Comparison of ENCODE assay signal across 26 cellular contexts in genomic region chr10:31803606-31804195, GRCh38.
DNase-seq lines count a peak whose midpoint lies in the region; ATAC-seq, FAIRE-seq and TF ChIP-seq lines count a peak whose summit lies in the region.
"Had no signal": no experiment of that assay in that cellular context is flagged by ENCODE, and none has a peak within 500 bp of the region (broad histone marks: within the 10 kb centered on the region; RNA-seq: fewer than 3 reads in every experiment).

No MANE protein-coding gene starts in this region.

- H3K9me3 ChIP-seq in stomach, result no peaks in the 10 kb centered on the region
- H3K9me3 ChIP-seq: MG63 had no signal

- no peaks in the 10 kb centered on the region for H3K27me3 Mint-ChIP-seq in immature natural killer cell (ENCODE audit: low read depth in 3 of 3)
- H3K27me3 Mint-ChIP-seq: activated naive CD8-positive, alpha-beta T cell treated with anti-CD3 and anti-CD28 coated beads for 36 hours; activated T-helper 17 cell treated with anti-CD3 and anti-CD28 coated beads, Interleukin-2, amount 50 U/mL, for 72 hours; B cell; memory B cell; natural killer cell treated with Interleukin-12 subunit alpha and Interleukin-12 subunit beta and Interleukin-15 and Interleukin-18, amount 100 ng/mL, for 72 hours; stimulated activated naive CD8-positive, alpha-beta T cell treated with anti-CD3 and anti-CD28 coated beads, Interleukin-15, amount 100 ng/mL, for 72 hours had no signal

- H3K4me3 Mint-ChIP-seq in immature natural killer cell, result no peak overlapping the region
- H3K4me3 Mint-ChIP-seq: activated naive CD8-positive, alpha-beta T cell treated with anti-CD3 and anti-CD28 coated beads for 36 hours; activated T-helper 17 cell treated with anti-CD3 and anti-CD28 coated beads, Interleukin-2, amount 50 U/mL, for 72 hours; B cell; memory B cell; natural killer cell treated with Interleukin-12 subunit alpha and Interleukin-12 subunit beta and Interleukin-15 and Interleukin-18, amount 100 ng/mL, for 72 hours; stimulated activated naive CD8-positive, alpha-beta T cell treated with anti-CD3 and anti-CD28 coated beads, Interleukin-15, amount 100 ng/mL, for 72 hours had no signal

- no peaks in the 10 kb centered on the region for H3K27me3 ChIP-seq in stomach
- H3K27me3 ChIP-seq: hepatocyte, MG63 had no signal

- peaks cover 5% of the 10 kb centered on the region in 2 donors for H3K4me1 Mint-ChIP-seq in immature natural killer cell

- no peak for TF ChIP-seq CTCF in stomach (IDR thresholded peaks at IDR 0.05)

- peaks cover 0 to 25% (median 3%) of the 10 kb centered on the region in 4 donors for H3K4me1 ChIP-seq in stomach

- 65 to 88% (median 74%) methylated on average over 7 of the region's 7 CpGs for WGBS in stomach, 5 donors

- no peak overlapping the region for H3K4me3 ChIP-seq in stomach
- H3K4me3 ChIP-seq: hepatocyte, MG63 had no signal

- FAIRE-seq in GM12892 (lab: Jason Lieb, UNC), result no peak
- FAIRE-seq: TTC549 had no signal

- intact Hi-C loops in sciatic nerve (cut with DNase I) (no loop called here), stomach (cut with DNase I; ENCODE audit: low total_unique reads) (no loop called here)

- DNase-seq in GM04503 (ENCODE audit: low read depth) (peak; percentile 40), astrocyte of the hippocampus (ENCODE audit: low read depth, low spot score) (peak; percentile 73), medulla oblongata (ENCODE audit: extremely low spot score) (peak; percentile 66), sciatic nerve (ENCODE audit: low spot score) (no peak), LoVo (ENCODE audit: low spot score) (no peak), immature natural killer cell (no peak), stomach (no peak), GM12892 (ENCODE audit: insufficient read length) (no peak)
- DNase-seq: activated CD4-positive, alpha-beta T cell treated with anti-CD3 and anti-CD28 coated beads for 48 hours; activated naive CD8-positive, alpha-beta T cell treated with anti-CD3 and anti-CD28 coated beads for 36 hours; COR-L47; islet precursor cell; MG63; NCI-H1436; NCI-H69; stimulated activated CD4-positive, alpha-beta T cell treated with anti-CD3 and anti-CD28 coated beads, Interleukin-4, amount 100 ng/mL, for 4 hours; stimulated activated naive CD8-positive, alpha-beta T cell treated with anti-CD3 and anti-CD28 coated beads, Interleukin-15, amount 100 ng/mL, for 72 hours; SW 1271; trophoblast cell had no signal

- H3K36me3 ChIP-seq in stomach, result peaks cover 0 to 23% (median 11%) of the 10 kb centered on the region in 4 donors

- no peak for TF ChIP-seq POLR2A in stomach (IDR thresholded peaks at IDR 0.05)
- no peak for TF ChIP-seq POLR2A in GM12892 (IDR thresholded peaks at IDR 0.05; ENCODE audit: low read depth, low read length)

- no peak for TF ChIP-seq EP300 in stomach (IDR thresholded peaks at IDR 0.05)

- H3K36me3 Mint-ChIP-seq in immature natural killer cell, result peaks cover 14 to 18% (median 16%) of the 10 kb centered on the region in 3 donors
- H3K36me3 Mint-ChIP-seq: activated naive CD8-positive, alpha-beta T cell treated with anti-CD3 and anti-CD28 coated beads for 36 hours; natural killer cell treated with Interleukin-12 subunit alpha and Interleukin-12 subunit beta and Interleukin-15 and Interleukin-18, amount 100 ng/mL, for 72 hours had no signal

- H3K9me3 Mint-ChIP-seq in immature natural killer cell, result no peaks in the 10 kb centered on the region
- H3K9me3 Mint-ChIP-seq: activated naive CD8-positive, alpha-beta T cell treated with anti-CD3 and anti-CD28 coated beads for 36 hours; activated T-helper 17 cell treated with anti-CD3 and anti-CD28 coated beads, Interleukin-2, amount 50 U/mL, for 72 hours; memory B cell; natural killer cell treated with Interleukin-12 subunit alpha and Interleukin-12 subunit beta and Interleukin-15 and Interleukin-18, amount 100 ng/mL, for 72 hours; stimulated activated naive CD8-positive, alpha-beta T cell treated with anti-CD3 and anti-CD28 coated beads, Interleukin-15, amount 100 ng/mL, for 72 hours had no signal

- H3K27ac Mint-ChIP-seq in immature natural killer cell, result peak overlapping the region in 1 of 6 donors; percentile 45
- H3K27ac Mint-ChIP-seq: activated naive CD8-positive, alpha-beta T cell treated with anti-CD3 and anti-CD28 coated beads for 36 hours; activated T-helper 17 cell treated with anti-CD3 and anti-CD28 coated beads, Interleukin-2, amount 50 U/mL, for 72 hours; B cell; memory B cell; natural killer cell treated with Interleukin-12 subunit alpha and Interleukin-12 subunit beta and Interleukin-15 and Interleukin-18, amount 100 ng/mL, for 72 hours had no signal

- peak overlapping the region in 2 of 5 donors; percentile 2 to 23 for H3K27ac ChIP-seq in stomach
- H3K27ac ChIP-seq: hepatocyte had no signal

- ATAC-seq in sciatic nerve, result peak; percentile 63
- ATAC-seq: activated T-helper 17 cell treated with anti-CD3 and anti-CD28 coated beads, Interleukin-2, amount 50 U/mL, for 72 hours; natural killer cell treated with Interleukin-12 subunit alpha and Interleukin-12 subunit beta and Interleukin-15 and Interleukin-18, amount 100 ng/mL, for 72 hours; Right ventricle myocardium inferior; stimulated activated naive CD8-positive, alpha-beta T cell treated with anti-CD3 and anti-CD28 coated beads, Interleukin-15, amount 100 ng/mL, for 72 hours had no signal

Comparison
In these comparisons a context has a peak if more than half of its experiments do, and no peak if none do; other contexts are left out.
1. DNase-seq: peak in GM04503 (single experiment), astrocyte of the hippocampus (single experiment) and medulla oblongata (single experiment); none in sciatic nerve (single experiment), LoVo (single experiment), immature natural killer cell (0 of 3), stomach (single experiment) and GM12892 (single experiment).